30 cellular contexts compared by ENCODE assay signal in genomic region chr9:129395633-129396364, GRCh38.
"Had no signal": no experiment of that assay in that cellular context is flagged by ENCODE, and none has a peak within 500 bp of the region (broad histone marks: within the 10 kb centered on the region; RNA-seq: fewer than 3 reads in every experiment).

No MANE protein-coding gene starts in this region.

- H3K9me3 Mint-ChIP-seq: naive thymus-derived CD8-positive, alpha-beta T cell; nephron; neural progenitor cell; stimulated activated effector memory CD8-positive, alpha-beta T cell treated with anti-CD3 and anti-CD28 coated beads, Interleukin-12 subunit alpha, Interleukin-12 subunit beta, amount 100 ng/mL, for 72 hours; stimulated activated naive CD8-positive, alpha-beta T cell treated with anti-CD3 and anti-CD28 coated beads, Interleukin-15, Interleukin-2, amounts not matched to agents 100 ng/mL and 50 ng/mL, for 24 hours; type B pancreatic cell had no signal

- H3K9ac ChIP-seq: neural progenitor cell, parathyroid adenoma had no signal

- H3K27ac ChIP-seq: lower lobe of right lung, neural progenitor cell, neutrophil, parathyroid adenoma, right atrium auricular region, skin epidermis, suprapubic skin, thoracic aorta, tibial artery, vagina had no signal

- H3K4me2 ChIP-seq: neural progenitor cell had no signal

- H3K4me1 Mint-ChIP-seq: stimulated activated effector memory CD8-positive, alpha-beta T cell treated with anti-CD3 and anti-CD28 coated beads, Interleukin-12 subunit alpha, Interleukin-12 subunit beta, amount 100 ng/mL, for 72 hours had no signal

- H3K27me3 Mint-ChIP-seq: naive thymus-derived CD8-positive, alpha-beta T cell; stimulated activated naive CD8-positive, alpha-beta T cell treated with anti-CD3 and anti-CD28 coated beads, Interleukin-15, Interleukin-2, amounts not matched to agents 100 ng/mL and 50 ng/mL, for 24 hours; type B pancreatic cell had no signal

- H3K9me3 ChIP-seq: lower lobe of right lung, neutrophil, right atrium auricular region, suprapubic skin, thoracic aorta, tibial artery, vagina had no signal

- H3K4me3 Mint-ChIP-seq: naive thymus-derived CD8-positive, alpha-beta T cell; nephron; neural progenitor cell; stimulated activated effector memory CD8-positive, alpha-beta T cell treated with anti-CD3 and anti-CD28 coated beads, Interleukin-12 subunit alpha, Interleukin-12 subunit beta, amount 100 ng/mL, for 72 hours; stimulated activated naive CD8-positive, alpha-beta T cell treated with anti-CD3 and anti-CD28 coated beads, Interleukin-15, Interleukin-2, amounts not matched to agents 100 ng/mL and 50 ng/mL, for 24 hours; type B pancreatic cell had no signal

- H2AFZ ChIP-seq: neural progenitor cell, parathyroid adenoma had no signal

- FAIRE-seq: keratinocyte had no signal

- H3K36me3 ChIP-seq: lower lobe of right lung, neural progenitor cell, neutrophil, right atrium auricular region, suprapubic skin, thoracic aorta, tibial artery, vagina had no signal

- H3K79me2 ChIP-seq: parathyroid adenoma had no signal

- H3K27me3 ChIP-seq: neutrophil, right atrium auricular region, suprapubic skin, tibial artery, vagina had no signal

- ATAC-seq: left cardiac atrium; left lobe of liver; left ventricle myocardium superior; lower lobe of right lung; naive thymus-derived CD8-positive, alpha-beta T cell; sciatic nerve; stimulated activated effector memory CD8-positive, alpha-beta T cell treated with anti-CD3 and anti-CD28 coated beads, Interleukin-12 subunit alpha, Interleukin-12 subunit beta, amount 100 ng/mL, for 72 hours had no signal

- H3K4me3 ChIP-seq: lower lobe of right lung, neural progenitor cell, right atrium auricular region, skin epidermis, suprapubic skin, thoracic aorta, tibial artery, vagina had no signal

- H3K27ac Mint-ChIP-seq: naive thymus-derived CD8-positive, alpha-beta T cell; nephron; neural progenitor cell; progenitor cell of endocrine pancreas; stimulated activated effector memory CD8-positive, alpha-beta T cell treated with anti-CD3 and anti-CD28 coated beads, Interleukin-12 subunit alpha, Interleukin-12 subunit beta, amount 100 ng/mL, for 72 hours; stimulated activated naive CD8-positive, alpha-beta T cell treated with anti-CD3 and anti-CD28 coated beads, Interleukin-15, Interleukin-2, amounts not matched to agents 100 ng/mL and 50 ng/mL, for 24 hours; type B pancreatic cell had no signal

- DNase-seq: hippocampal formation; kidney glomerular epithelial cell; left cardiac atrium; left ventricle myocardium superior; lower lobe of right lung; mammary epithelial cell; mesenchymal stem cell; naive thymus-derived CD8-positive, alpha-beta T cell; occipital lobe; stimulated activated CD4-positive, alpha-beta T cell treated with anti-CD3 and anti-CD28 coated beads, Interleukin-12 subunit alpha, Interleukin-12 subunit beta, amount 100 ng/mL, for 4 hours; stimulated activated CD4-positive, alpha-beta T cell treated with anti-CD3 and anti-CD28 coated beads, Interleukin-15, amount 100 ng/mL, for 24 hours; stimulated activated CD4-positive, alpha-beta T cell treated with anti-CD3 and anti-CD28 coated beads, Interleukin-4, amount 100 ng/mL, for 24 hours; stimulated activated naive CD4-positive, alpha-beta T cell had no signal

- H3K4me1 ChIP-seq: lower lobe of right lung, right atrium auricular region, tibial artery, vagina had no signal
